ENCODE assay signal across 1 cellular context in the genomic region with DNA sequence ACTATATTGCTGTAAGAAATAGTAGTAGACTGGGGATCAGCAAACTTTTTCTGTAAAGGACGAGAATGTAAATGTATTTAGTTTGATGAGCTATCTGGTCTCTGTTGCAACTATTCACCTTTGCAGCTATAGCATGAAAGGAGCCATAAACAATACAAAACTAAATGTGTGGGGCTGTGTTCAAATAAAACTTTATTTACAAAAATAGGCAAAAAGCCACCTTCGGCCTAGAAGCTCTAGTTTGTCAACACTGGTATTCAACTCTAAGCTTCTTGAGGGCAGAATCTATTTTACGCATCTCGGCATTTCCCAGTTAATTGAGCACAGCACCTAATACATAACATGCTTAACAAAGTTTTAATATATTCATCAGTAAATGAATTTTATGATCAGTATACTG.
TF ChIP-seq lines count a peak whose summit lies in the region.

No MANE protein-coding gene starts in this region.

TF ChIP-seq in WTC11, 78 proteins besides CTCF, POLR2A, EP300 and RAD21 (continued from another document):
- TF ChIP-seq, protein P1, sequence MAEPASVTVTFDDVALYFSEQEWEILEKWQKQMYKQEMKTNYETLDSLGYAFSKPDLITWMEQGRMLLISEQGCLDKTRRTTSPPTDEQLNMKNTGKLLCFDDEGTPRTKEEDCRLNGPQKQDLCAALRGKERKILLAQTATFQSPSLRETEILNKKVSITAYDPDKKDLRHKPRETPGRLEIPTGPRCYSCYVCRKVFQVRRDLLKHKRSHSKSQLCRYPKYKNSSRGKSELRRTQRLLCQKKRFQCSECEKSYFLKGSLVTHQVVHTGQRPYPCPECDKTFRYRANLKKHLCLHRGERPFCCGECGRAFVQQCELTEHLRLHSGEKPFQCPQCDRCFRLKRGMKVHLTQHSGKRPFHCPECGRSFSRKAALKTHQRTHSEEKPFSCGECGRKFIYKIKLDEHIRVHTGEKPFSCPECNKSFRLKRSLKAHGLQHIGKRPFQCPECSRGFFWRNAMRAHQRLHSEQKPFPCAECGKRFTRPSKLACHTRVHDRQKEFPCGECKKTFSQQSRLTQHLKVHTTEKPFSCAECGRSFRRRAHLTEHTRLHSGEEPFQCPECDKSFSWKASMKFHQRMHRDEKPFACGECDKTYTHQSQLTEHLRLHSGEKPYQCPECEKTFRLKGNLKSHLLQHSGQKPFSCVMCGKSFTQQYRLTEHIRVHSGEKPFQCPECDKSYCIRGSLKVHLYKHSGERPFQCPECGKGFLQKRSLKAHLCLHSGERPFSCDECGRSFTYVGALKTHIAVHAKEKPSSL (CRISPR knock-in tag; conservative IDR thresholded peaks at IDR 0.05), result peak; percentile 85
- TF ChIP-seq PRRX2 (CRISPR knock-in tag; IDR thresholded peaks at IDR 0.05) (0 out of 2 replicates have a peak, but pooled peaks have one; percentile 26), IRF2 (CRISPR knock-in tag; IDR thresholded peaks at IDR 0.05; ENCODE audit: borderline replicate concordance, low read depth) (no peak)
- TF ChIP-seq, protein P2, sequence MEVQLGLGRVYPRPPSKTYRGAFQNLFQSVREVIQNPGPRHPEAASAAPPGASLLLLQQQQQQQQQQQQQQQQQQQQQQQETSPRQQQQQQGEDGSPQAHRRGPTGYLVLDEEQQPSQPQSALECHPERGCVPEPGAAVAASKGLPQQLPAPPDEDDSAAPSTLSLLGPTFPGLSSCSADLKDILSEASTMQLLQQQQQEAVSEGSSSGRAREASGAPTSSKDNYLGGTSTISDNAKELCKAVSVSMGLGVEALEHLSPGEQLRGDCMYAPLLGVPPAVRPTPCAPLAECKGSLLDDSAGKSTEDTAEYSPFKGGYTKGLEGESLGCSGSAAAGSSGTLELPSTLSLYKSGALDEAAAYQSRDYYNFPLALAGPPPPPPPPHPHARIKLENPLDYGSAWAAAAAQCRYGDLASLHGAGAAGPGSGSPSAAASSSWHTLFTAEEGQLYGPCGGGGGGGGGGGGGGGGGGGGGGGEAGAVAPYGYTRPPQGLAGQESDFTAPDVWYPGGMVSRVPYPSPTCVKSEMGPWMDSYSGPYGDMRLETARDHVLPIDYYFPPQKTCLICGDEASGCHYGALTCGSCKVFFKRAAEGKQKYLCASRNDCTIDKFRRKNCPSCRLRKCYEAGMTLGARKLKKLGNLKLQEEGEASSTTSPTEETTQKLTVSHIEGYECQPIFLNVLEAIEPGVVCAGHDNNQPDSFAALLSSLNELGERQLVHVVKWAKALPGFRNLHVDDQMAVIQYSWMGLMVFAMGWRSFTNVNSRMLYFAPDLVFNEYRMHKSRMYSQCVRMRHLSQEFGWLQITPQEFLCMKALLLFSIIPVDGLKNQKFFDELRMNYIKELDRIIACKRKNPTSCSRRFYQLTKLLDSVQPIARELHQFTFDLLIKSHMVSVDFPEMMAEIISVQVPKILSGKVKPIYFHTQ (CRISPR knock-in tag; IDR thresholded peaks at IDR 0.05), result peak; percentile 84; the same call in 1 of the 2 replicates
- TF ChIP-seq, protein P3, sequence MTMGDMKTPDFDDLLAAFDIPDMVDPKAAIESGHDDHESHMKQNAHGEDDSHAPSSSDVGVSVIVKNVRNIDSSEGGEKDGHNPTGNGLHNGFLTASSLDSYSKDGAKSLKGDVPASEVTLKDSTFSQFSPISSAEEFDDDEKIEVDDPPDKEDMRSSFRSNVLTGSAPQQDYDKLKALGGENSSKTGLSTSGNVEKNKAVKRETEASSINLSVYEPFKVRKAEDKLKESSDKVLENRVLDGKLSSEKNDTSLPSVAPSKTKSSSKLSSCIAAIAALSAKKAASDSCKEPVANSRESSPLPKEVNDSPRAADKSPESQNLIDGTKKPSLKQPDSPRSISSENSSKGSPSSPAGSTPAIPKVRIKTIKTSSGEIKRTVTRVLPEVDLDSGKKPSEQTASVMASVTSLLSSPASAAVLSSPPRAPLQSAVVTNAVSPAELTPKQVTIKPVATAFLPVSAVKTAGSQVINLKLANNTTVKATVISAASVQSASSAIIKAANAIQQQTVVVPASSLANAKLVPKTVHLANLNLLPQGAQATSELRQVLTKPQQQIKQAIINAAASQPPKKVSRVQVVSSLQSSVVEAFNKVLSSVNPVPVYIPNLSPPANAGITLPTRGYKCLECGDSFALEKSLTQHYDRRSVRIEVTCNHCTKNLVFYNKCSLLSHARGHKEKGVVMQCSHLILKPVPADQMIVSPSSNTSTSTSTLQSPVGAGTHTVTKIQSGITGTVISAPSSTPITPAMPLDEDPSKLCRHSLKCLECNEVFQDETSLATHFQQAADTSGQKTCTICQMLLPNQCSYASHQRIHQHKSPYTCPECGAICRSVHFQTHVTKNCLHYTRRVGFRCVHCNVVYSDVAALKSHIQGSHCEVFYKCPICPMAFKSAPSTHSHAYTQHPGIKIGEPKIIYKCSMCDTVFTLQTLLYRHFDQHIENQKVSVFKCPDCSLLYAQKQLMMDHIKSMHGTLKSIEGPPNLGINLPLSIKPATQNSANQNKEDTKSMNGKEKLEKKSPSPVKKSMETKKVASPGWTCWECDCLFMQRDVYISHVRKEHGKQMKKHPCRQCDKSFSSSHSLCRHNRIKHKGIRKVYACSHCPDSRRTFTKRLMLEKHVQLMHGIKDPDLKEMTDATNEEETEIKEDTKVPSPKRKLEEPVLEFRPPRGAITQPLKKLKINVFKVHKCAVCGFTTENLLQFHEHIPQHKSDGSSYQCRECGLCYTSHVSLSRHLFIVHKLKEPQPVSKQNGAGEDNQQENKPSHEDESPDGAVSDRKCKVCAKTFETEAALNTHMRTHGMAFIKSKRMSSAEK (CRISPR knock-in tag; IDR thresholded peaks at IDR 0.05; ENCODE audit: borderline replicate concordance), result 0 out of 2 replicates have a peak, but pooled peaks have one; percentile 70
